24 cellular contexts compared by ENCODE assay signal in the genomic region with DNA sequence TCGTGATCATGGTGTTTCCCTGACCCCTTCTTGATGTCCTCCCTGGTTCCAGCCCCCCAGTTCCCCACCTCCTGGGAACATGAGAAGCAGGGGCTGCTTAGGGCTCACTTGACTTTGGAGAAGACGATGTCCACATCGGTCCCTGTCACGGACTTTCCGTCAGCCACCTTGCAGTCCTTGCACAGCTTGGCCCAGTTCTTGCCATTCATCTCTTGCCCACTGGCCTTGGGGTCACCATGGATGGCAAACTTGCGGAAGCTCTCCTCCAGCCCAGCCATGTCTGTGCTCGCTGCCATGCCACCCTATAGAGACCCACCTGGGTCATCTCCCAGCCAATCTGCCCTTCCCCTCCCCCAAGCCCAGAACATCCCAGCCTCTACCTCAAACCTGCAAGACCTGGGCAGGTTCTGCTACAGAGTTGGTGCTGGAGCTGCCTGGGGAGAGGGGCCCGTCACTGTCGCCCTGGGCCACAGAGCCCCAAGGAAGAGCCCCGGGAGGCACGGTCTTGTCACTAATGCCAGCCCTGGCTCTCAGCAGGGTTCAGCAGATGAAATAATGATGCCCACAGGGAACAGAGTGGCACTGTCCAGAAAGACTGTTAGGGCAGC. TPM values are rescaled to one million over a fixed set of nuclear protein-coding genes. Genes with fewer than 3 reads are reported as not detected.
DNase-seq lines count a peak whose midpoint lies in the region; ATAC-seq and TF ChIP-seq lines count a peak whose summit lies in the region.
"Had no signal": no experiment of that assay in that cellular context is flagged by ENCODE, and none has a peak within 500 bp of the region (broad histone marks: within the 10 kb centered on the region; RNA-seq: fewer than 3 reads in every experiment).

No MANE protein-coding gene starts in this region.

- no peaks in the 10 kb centered on the region for H3K27me3 ChIP-seq in gastroesophageal sphincter
- H3K27me3 ChIP-seq in neutrophil, result peaks cover 53% of the 10 kb centered on the region
- H3K27me3 ChIP-seq: BE2C had no signal

- no peaks in the 10 kb centered on the region for H3K36me3 ChIP-seq in gastroesophageal sphincter
- no peaks in the 10 kb centered on the region for H3K36me3 ChIP-seq in neutrophil
- H3K36me3 ChIP-seq: BE2C, brain microvascular endothelial cell, prostate gland, tibial artery had no signal

- TF ChIP-seq CTCF in GM13976 (IDR thresholded peaks at IDR 0.05; ENCODE audit: borderline replicate concordance, control extremely low read depth, extremely low read depth, insufficient read depth, missing control alignments), result no peak
- TF ChIP-seq CTCF in gastroesophageal sphincter (IDR thresholded peaks at IDR 0.05), result no peak
- no peak for TF ChIP-seq CTCF in neutrophil (IDR thresholded peaks at IDR 0.05)
- TF ChIP-seq CTCF in foreskin fibroblast (IDR thresholded peaks at IDR 0.05; ENCODE audit: low read depth, low read length), result no peak

- peaks cover 4% of the 10 kb centered on the region for H3K4me1 Mint-ChIP-seq in activated naive CD8-positive, alpha-beta T cell treated with anti-CD3 and anti-CD28 coated beads, Interleukin-2, amount 50 U/mL, for 24 hours
- H3K4me1 Mint-ChIP-seq in activated CD4-positive, alpha-beta T cell treated with anti-CD3 and anti-CD28 coated beads, Interleukin-2, amount 10 ng/mL, durations not matched to agents 7 days and 5 days, result peaks cover 3% of the 10 kb centered on the region

- POLR2A ChIA-PET in activated CD4-positive, alpha-beta T cell treated with anti-CD3 and anti-CD28 coated beads, Interleukin-2, amount 10 ng/mL, durations not matched to agents 7 days and 5 days (lab: Charles Lee), result interaction anchor here (0.9 kb wide), 1 partner anchor 90 kb away, joined by 3 read pairs; no protein-coding TSS in a partner anchor

- H3K4me1 ChIP-seq in gastroesophageal sphincter (peaks cover 0 to 68% (median 46%) of the 10 kb centered on the region in 3 donors), neutrophil (ENCODE audit: control insufficient read depth in 1 of 2, insufficient read depth in 1 of 2, low read depth in 1 of 2, low read length in 1 of 2) (peaks cover 43 to 49% of the 10 kb centered on the region in 2 experiments)

- H3K27ac ChIP-seq in gastroesophageal sphincter (peak overlapping the region in 3 of 4 donors; percentile 87 to 89 (median 88)), neutrophil (peak overlapping the region; percentile 63)
- H3K27ac ChIP-seq: brain microvascular endothelial cell, PC-9, prostate gland, tibial artery had no signal

- H3K9me3 Mint-ChIP-seq in activated naive CD8-positive, alpha-beta T cell treated with anti-CD3 and anti-CD28 coated beads, Interleukin-2, amount 50 U/mL, for 24 hours, result no peaks in the 10 kb centered on the region
- H3K9me3 Mint-ChIP-seq in activated CD4-positive, alpha-beta T cell treated with anti-CD3 and anti-CD28 coated beads, Interleukin-2, amount 10 ng/mL, durations not matched to agents 7 days and 5 days, result no peaks in the 10 kb centered on the region
- H3K9me3 Mint-ChIP-seq: activated CD4-positive, alpha-beta memory T cell treated with anti-CD3 and anti-CD28 coated beads, Interleukin-2, amount 10 ng/mL, durations not matched to agents 7 days and 5 days; activated naive CD4-positive, alpha-beta T cell treated with anti-CD3 and anti-CD28 coated beads for 36 hours; T-helper 1 cell treated with Interleukin-12 subunit alpha and Interleukin-12 subunit beta and Interleukin-4 antibody, amounts not matched to agents 30 μg/mL and 1 μg/mL, for 36 hours had no signal

- H3K4me3 ChIP-seq in gastroesophageal sphincter, result no peak overlapping the region
- peak overlapping the region; percentile 23 to 28 for H3K4me3 ChIP-seq in neutrophil (ENCODE audit: low read depth in 1 of 2, low read length in 1 of 2)
- H3K4me3 ChIP-seq in foreskin fibroblast (ENCODE audit: low read depth in 1 of 2, low read length in 2 of 2), result no peak overlapping the region
- H3K4me3 ChIP-seq: PC-9, prostate gland, tibial artery had no signal

- CTCF ChIA-PET in activated CD4-positive, alpha-beta T cell treated with anti-CD3 and anti-CD28 coated beads, Interleukin-2, amount 10 ng/mL, durations not matched to agents 7 days and 5 days (lab: Charles Lee), result interaction anchor here (1.5 to 1.6 kb wide), 2 partner anchors 9 to 125 kb away, joined by 3 read pairs; no protein-coding TSS in a partner anchor

- peaks cover 32% of the 10 kb centered on the region for H3K27me3 Mint-ChIP-seq in activated naive CD8-positive, alpha-beta T cell treated with anti-CD3 and anti-CD28 coated beads, Interleukin-2, amount 50 U/mL, for 24 hours
- peaks cover 44% of the 10 kb centered on the region for H3K27me3 Mint-ChIP-seq in activated CD4-positive, alpha-beta T cell treated with anti-CD3 and anti-CD28 coated beads, Interleukin-2, amount 10 ng/mL, durations not matched to agents 7 days and 5 days

- no peak overlapping the region for H3K27ac Mint-ChIP-seq in activated naive CD8-positive, alpha-beta T cell treated with anti-CD3 and anti-CD28 coated beads, Interleukin-2, amount 50 U/mL, for 24 hours
- H3K27ac Mint-ChIP-seq in activated CD4-positive, alpha-beta T cell treated with anti-CD3 and anti-CD28 coated beads, Interleukin-2, amount 10 ng/mL, durations not matched to agents 7 days and 5 days, result no peak overlapping the region
- H3K27ac Mint-ChIP-seq: activated CD4-positive, alpha-beta memory T cell treated with anti-CD3 and anti-CD28 coated beads, Interleukin-2, amount 10 ng/mL, durations not matched to agents 7 days and 5 days; activated naive CD4-positive, alpha-beta T cell treated with anti-CD3 and anti-CD28 coated beads for 36 hours; T-helper 1 cell treated with Interleukin-12 subunit alpha and Interleukin-12 subunit beta and Interleukin-4 antibody, amounts not matched to agents 30 μg/mL and 1 μg/mL, for 36 hours had no signal

- H3K9me3 ChIP-seq in gastroesophageal sphincter (no peaks in the 10 kb centered on the region), neutrophil (no peaks in the 10 kb centered on the region)
- H3K9me3 ChIP-seq: BE2C, prostate gland, tibial artery had no signal

- no peak for ATAC-seq in gastroesophageal sphincter
- no peak for ATAC-seq in activated naive CD8-positive, alpha-beta T cell treated with anti-CD3 and anti-CD28 coated beads, Interleukin-2, amount 50 U/mL, for 24 hours
- ATAC-seq: Right ventricle myocardium inferior, SK-N-SH treated with all-trans-retinoic acid at 6 μM for 48 hours had no signal

- 73% methylated on average over 7 of the region's 11 CpGs; no CpG with 5 or more reads in 1 of the 2 donors for WGBS in gastroesophageal sphincter (ENCODE audit: low coverage in 1 of 2), 2 donors

- DNase-seq in GM13976 (ENCODE audit: low spot score) (peak; percentile 27), superior temporal gyrus (ENCODE audit: extremely low spot score) (peak; percentile 43), NCI-H2171 (lab: John Stamatoyannopoulos, UW) (no peak), foreskin fibroblast (no peak)
- no peak for DNase-seq in activated naive CD8-positive, alpha-beta T cell treated with anti-CD3 and anti-CD28 coated beads, Interleukin-2, amount 50 U/mL, for 24 hours
- no peak for DNase-seq in activated CD4-positive, alpha-beta T cell treated with anti-CD3 and anti-CD28 coated beads, Interleukin-2, amount 10 ng/mL, durations not matched to agents 7 days and 5 days
- DNase-seq: ACHN; activated CD4-positive, alpha-beta memory T cell treated with anti-CD3 and anti-CD28 coated beads, Interleukin-2, amount 10 ng/mL, durations not matched to agents 7 days and 5 days; activated CD8-positive, alpha-beta memory T cell treated with anti-CD3 and anti-CD28 coated beads, Interleukin-2, amount 50 U/mL, for 4 hours; activated naive CD4-positive, alpha-beta T cell treated with anti-CD3 and anti-CD28 coated beads for 36 hours; BE2C; brain microvascular endothelial cell; KG1; NCI-H1105; PC-9; stimulated activated naive CD4-positive, alpha-beta T cell had no signal

- no peak for TF ChIP-seq EP300 in gastroesophageal sphincter (IDR thresholded peaks at IDR 0.05)

- TF ChIP-seq POLR2A in gastroesophageal sphincter (IDR thresholded peaks at IDR 0.05), result no peak

- no peaks in the 10 kb centered on the region for H3K36me3 Mint-ChIP-seq in activated naive CD8-positive, alpha-beta T cell treated with anti-CD3 and anti-CD28 coated beads, Interleukin-2, amount 50 U/mL, for 24 hours (ENCODE audit: low read depth)
- H3K36me3 Mint-ChIP-seq in activated CD4-positive, alpha-beta T cell treated with anti-CD3 and anti-CD28 coated beads, Interleukin-2, amount 10 ng/mL, durations not matched to agents 7 days and 5 days (ENCODE audit: low read depth), result no peaks in the 10 kb centered on the region

- in situ Hi-C loops in GM13976 (cut with MboI; ENCODE audit: low sequenced_read_pairs, unreplicated experiment), result no loop called here

- H3K4me3 Mint-ChIP-seq in activated naive CD8-positive, alpha-beta T cell treated with anti-CD3 and anti-CD28 coated beads, Interleukin-2, amount 50 U/mL, for 24 hours, result no peak overlapping the region
- H3K4me3 Mint-ChIP-seq in activated CD4-positive, alpha-beta T cell treated with anti-CD3 and anti-CD28 coated beads, Interleukin-2, amount 10 ng/mL, durations not matched to agents 7 days and 5 days, result no peak overlapping the region
- H3K4me3 Mint-ChIP-seq: activated CD4-positive, alpha-beta memory T cell treated with anti-CD3 and anti-CD28 coated beads, Interleukin-2, amount 10 ng/mL, durations not matched to agents 7 days and 5 days; activated naive CD4-positive, alpha-beta T cell treated with anti-CD3 and anti-CD28 coated beads for 36 hours; T-helper 1 cell treated with Interleukin-12 subunit alpha and Interleukin-12 subunit beta and Interleukin-4 antibody, amounts not matched to agents 30 μg/mL and 1 μg/mL, for 36 hours had no signal

RNA-seq across cellular contexts. Expression of gene TPPP3, which starts 2.4 kb away (rescaled TPM):
- 100 to 1,000 TPM in 1 of 4 donors, 10 to 100 TPM in 3; 14.8 to 111 (median 55.0) TPM for total RNA-seq in gastroesophageal sphincter
- total RNA-seq in activated CD4-positive, alpha-beta T cell treated with anti-CD3 and anti-CD28 coated beads, Interleukin-2, amount 10 ng/mL, durations not matched to agents 7 days and 5 days, result not detected
- total RNA-seq: activated CD4-positive, alpha-beta memory T cell treated with anti-CD3 and anti-CD28 coated beads, Interleukin-2, amount 10 ng/mL, durations not matched to agents 7 days and 5 days; activated naive CD4-positive, alpha-beta T cell treated with anti-CD3 and anti-CD28 coated beads for 36 hours; MCF 10A had no signal

RNA-seq across cellular contexts. Expression of gene ZDHHC1, which starts 25.4 kb away (rescaled TPM):
- 10 to 100 TPM in 3 of 4 donors, 1 to 10 TPM in 1; 7.5 to 26.7 (median 17.3) TPM for total RNA-seq in gastroesophageal sphincter
- under 1 TPM; 0.22 to 0.29 TPM for total RNA-seq in activated CD4-positive, alpha-beta T cell treated with anti-CD3 and anti-CD28 coated beads, Interleukin-2, amount 10 ng/mL, durations not matched to agents 7 days and 5 days

RNA-seq across cellular contexts. Expression of gene HSD11B2, which starts 40.0 kb away (rescaled TPM):
- total RNA-seq in gastroesophageal sphincter, result 1 to 10 TPM in 1 of 4 donors, under 1 TPM in 2, not detected in 1; 0.19 to 2.1 (median 0.27) TPM
- total RNA-seq in activated CD4-positive, alpha-beta T cell treated with anti-CD3 and anti-CD28 coated beads, Interleukin-2, amount 10 ng/mL, durations not matched to agents 7 days and 5 days, result not detected
- total RNA-seq: activated CD4-positive, alpha-beta memory T cell treated with anti-CD3 and anti-CD28 coated beads, Interleukin-2, amount 10 ng/mL, durations not matched to agents 7 days and 5 days had no signal

Comparison
In these comparisons a context has a peak if more than half of its experiments do, and no peak if none do; other contexts are left out.
1. DNase-seq: peak in GM13976 (single experiment) and superior temporal gyrus (single experiment); none in activated naive CD8-positive, alpha-beta T cell treated with anti-CD3 and anti-CD28 coated beads, Interleukin-2, amount 50 U/mL, for 24 hours (single experiment), activated CD4-positive, alpha-beta T cell treated with anti-CD3 and anti-CD28 coated beads, Interleukin-2, amount 10 ng/mL, durations not matched to agents 7 days and 5 days (single experiment), NCI-H2171 (single experiment) and foreskin fibroblast (0 of 2).
2. H3K4me3 ChIP-seq: peak in neutrophil (2 of 2); none in gastroesophageal sphincter (0 of 2) and foreskin fibroblast (0 of 2).
3. RNA of gene TPPP3, which starts 2.4 kb away (total RNA-seq): 14.8 to 111 TPM in gastroesophageal sphincter; not detected in activated CD4-positive, alpha-beta T cell treated with anti-CD3 and anti-CD28 coated beads, Interleukin-2, amount 10 ng/mL, durations not matched to agents 7 days and 5 days; every median in the first group is over 10 times any median in the second.
4. RNA of gene ZDHHC1, which starts 25.4 kb away (total RNA-seq): 7.5 to 26.7 TPM in gastroesophageal sphincter; 0.22 to 0.29 TPM in activated CD4-positive, alpha-beta T cell treated with anti-CD3 and anti-CD28 coated beads, Interleukin-2, amount 10 ng/mL, durations not matched to agents 7 days and 5 days; every median in the first group is over 4 times any median in the second.